6 cellular contexts compared by ENCODE assay signal in the genomic region with DNA sequence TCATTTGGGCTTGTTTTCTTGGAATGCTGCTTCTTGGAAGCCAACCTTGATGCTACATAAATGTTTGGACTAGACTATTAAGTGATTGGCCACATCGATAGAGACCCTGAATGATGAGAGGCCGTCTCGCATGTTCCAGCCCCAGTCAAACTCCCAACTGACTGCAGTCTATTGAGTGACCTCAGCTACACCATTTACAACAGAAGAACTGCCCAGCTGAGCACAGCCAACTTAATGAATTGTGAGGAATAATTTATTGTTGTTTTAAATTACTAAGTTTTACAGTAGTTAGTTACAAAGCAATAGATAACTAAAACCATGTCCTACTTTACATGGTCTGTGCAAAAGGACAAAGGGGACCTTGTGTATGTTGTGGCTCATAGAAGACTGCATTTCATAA.
"Had no signal": no experiment of that assay in that cellular context is flagged by ENCODE, and none has a peak within 500 bp of the region (broad histone marks: within the 10 kb centered on the region; RNA-seq: fewer than 3 reads in every experiment).

No MANE protein-coding gene starts in this region.

- H3K9me3 ChIP-seq: HAP-1 had no signal

- H3K4me3 ChIP-seq: HAP-1 had no signal

- H3K36me3 ChIP-seq: HAP-1 had no signal

- ATAC-seq: HCT116 had no signal

- DNase-seq: GOT3, H7, KBM-7 had no signal

- FAIRE-seq: HTR-8/SVneo had no signal
